ENCODE assay signal across 21 cellular contexts in the genomic region with DNA sequence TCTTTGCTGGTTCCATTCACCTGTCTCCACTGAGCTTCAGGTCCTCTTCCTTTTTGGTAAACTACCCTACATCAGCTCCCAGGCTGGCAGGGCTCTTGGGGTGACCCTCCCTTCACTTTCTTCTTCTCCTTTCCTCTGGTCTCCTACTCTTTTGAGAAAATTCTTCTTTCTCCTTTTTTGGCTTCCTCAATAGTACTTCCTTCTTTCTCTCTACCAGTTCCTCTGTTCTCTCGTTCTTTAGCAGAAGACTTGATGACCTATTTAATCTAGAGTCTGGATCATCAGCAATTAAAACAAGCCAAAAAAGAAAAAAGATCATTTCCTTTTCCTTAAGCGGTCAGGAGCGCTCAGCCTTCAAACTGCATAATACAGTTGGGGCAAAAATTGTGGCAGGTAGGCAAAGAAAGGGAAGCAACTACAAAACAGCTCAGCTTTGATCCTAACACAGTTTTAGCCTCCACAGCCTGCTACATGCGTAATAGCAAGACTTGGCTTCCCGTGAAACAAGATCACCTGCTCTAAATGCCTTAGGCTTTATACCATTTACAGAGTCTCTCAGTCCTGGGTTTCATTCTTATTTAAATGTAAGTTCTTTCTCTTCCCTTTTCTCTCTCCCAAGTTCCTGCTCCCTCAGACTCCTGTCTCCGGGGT. TPM values are rescaled to one million over a fixed set of nuclear protein-coding genes. Genes with fewer than 3 reads are reported as not detected.
DNase-seq lines count a peak whose midpoint lies in the region; ATAC-seq, FAIRE-seq and TF ChIP-seq lines count a peak whose summit lies in the region.
"Had no signal": no experiment of that assay in that cellular context is flagged by ENCODE, and none has a peak within 500 bp of the region (broad histone marks: within the 10 kb centered on the region; RNA-seq: fewer than 3 reads in every experiment).

No MANE protein-coding gene starts in this region.

- peaks cover 13% of the 10 kb centered on the region for H3K27me3 ChIP-seq in H7 (ENCODE audit: control insufficient read depth, insufficient read depth, low read length)
- H3K27me3 ChIP-seq in K562 (ENCODE audit: control insufficient read depth in 2 of 2, insufficient read depth in 2 of 2, low read length in 2 of 2) = no peaks in the 10 kb centered on the region
- H3K27me3 ChIP-seq in tibial nerve = no peaks in the 10 kb centered on the region
- H3K27me3 ChIP-seq: breast epithelium, dorsolateral prefrontal cortex had no signal

- H3K27ac ChIP-seq in K562 (ENCODE audit: extremely low read depth, low read depth, low read length) (no peak overlapping the region), tibial nerve (no peak overlapping the region)
- H3K27ac ChIP-seq: breast epithelium, KMS-11, thoracic aorta had no signal

- peak overlapping the region; percentile 17; the same call in 1 of the 2 replicates for H2AFZ ChIP-seq in K562 (ENCODE audit: low read depth, low read length)

- no peaks in the 10 kb centered on the region for H3K9me1 ChIP-seq in K562 (ENCODE audit: control insufficient read depth, insufficient read depth, low read length)

- H3K36me3 ChIP-seq in H7 (replicated peaks; ENCODE audit: control insufficient read depth, insufficient read depth, low read length) (no peaks in the 10 kb centered on the region), K562 (ENCODE audit: control insufficient read depth, insufficient read depth, low read length) (no peaks in the 10 kb centered on the region), tibial nerve (no peaks in the 10 kb centered on the region)
- H3K36me3 ChIP-seq: BE2C, breast epithelium, thoracic aorta had no signal

- ATAC-seq in K562 (no peak), GM21381 (IDR thresholded peaks at IDR 0.05; ENCODE audit: unreplicated experiment) (no peak), HG03280 (IDR thresholded peaks at IDR 0.05; ENCODE audit: unreplicated experiment) (no peak)
- ATAC-seq: esophagus mucosa had no signal

- in situ Hi-C loops in K562 (cut with MboI) = no loop called here

- FAIRE-seq in K562 (lab: Jason Lieb, UNC) = no peak
- FAIRE-seq: TTC549 had no signal

- no peak for TF ChIP-seq RAD21 in K562 (CRISPR knock-in tag; conservative IDR thresholded peaks at IDR 0.05 in 1 of 2, IDR thresholded peaks at IDR 0.05 in 1 of 2)

- TF ChIP-seq CTCF in K562 (IDR thresholded peaks at IDR 0.05 in 2 of 3, conservative IDR thresholded peaks at IDR 0.05 in 1 of 3; ENCODE audit: insufficient read depth in 2 of 3, low read depth in 1 of 3, low read length in 3 of 3) = no peak
- TF ChIP-seq CTCF in tibial nerve (IDR thresholded peaks at IDR 0.05) = no peak

- no peaks in the 10 kb centered on the region for H4K20me1 ChIP-seq in K562 (replicated peaks; ENCODE audit: control insufficient read depth, insufficient read depth, low read length)

- H3K4me1 ChIP-seq in K562 (replicated peaks in 1 of 2; ENCODE audit: control insufficient read depth in 2 of 2, insufficient read depth in 2 of 2, low read length in 2 of 2) (peaks cover 0 to 12% of the 10 kb centered on the region in 2 experiments; a peak in 2 of 5 replicates), tibial nerve (no peaks in the 10 kb centered on the region)
- H3K4me1 ChIP-seq: BE2C, breast epithelium had no signal

- H3K4me3 ChIP-seq in H7 (ENCODE audit: insufficient read depth, low read depth, low read length) (no peak overlapping the region), K562 (no peak overlapping the region), tibial nerve (no peak overlapping the region)
- H3K4me3 ChIP-seq: breast epithelium, dorsolateral prefrontal cortex, thoracic aorta had no signal

- H3K9me3 ChIP-seq in K562 (replicated peaks; ENCODE audit: control insufficient read depth, insufficient read depth, low read depth, low read length) = no peaks in the 10 kb centered on the region
- H3K9me3 ChIP-seq in tibial nerve = no peaks in the 10 kb centered on the region
- H3K9me3 ChIP-seq: breast epithelium, thoracic aorta had no signal

- CTCF ChIA-PET in K562 (lab: Yijun Ruan, JAX; ENCODE audit: low intra/inter-chr PET ratio) = no interaction called here

- no peaks in the 10 kb centered on the region for H3K79me2 ChIP-seq in K562 (ENCODE audit: control insufficient read depth, insufficient read depth, low read length)

- DNase-seq in H7 (peak; percentile 69), NOMO-1 (lab: John Stamatoyannopoulos, UW; ENCODE audit: unreplicated experiment in 2 of 2) (peak; percentile 40 to 86), K562 (ENCODE audit: extremely low read depth in 1 of 4, low spot score in 3 of 4) (no peak), pons (ENCODE audit: low spot score) (peak; percentile 49), tibial nerve (ENCODE audit: low spot score in 2 of 2) (no peak)
- DNase-seq: activated CD4-positive, alpha-beta memory T cell treated with anti-CD3 and anti-CD28 coated beads for 36 hours; activated naive CD8-positive, alpha-beta T cell treated with anti-CD3 and anti-CD28 coated beads, Interleukin-2, amount 10 ng/mL, durations not matched to agents 7 days and 5 days; activated T-cell treated with anti-CD3 and anti-CD28 coated beads, Interleukin-2, amount 50 U/mL, for 48 hours; BE2C; dorsolateral prefrontal cortex; glutamatergic neuron; NCI-H446; nucleus accumbens; stimulated activated CD4-positive, alpha-beta T cell treated with anti-CD3 and anti-CD28 coated beads, Interleukin-4, amount 100 ng/mL, for 4 hours had no signal

- intact Hi-C loops in K562 (cut with micrococcal nuclease) = no loop called here

- 31% methylated on average over 6 of the region's 6 CpGs for WGBS in K562 (ENCODE audit: insufficient coverage, low coverage, missing lambda C conversion rate)
- WGBS in tibial nerve, 2 donors = 57 to 58% methylated on average over 6 of the region's 6 CpGs

- H3K9ac ChIP-seq in K562 (ENCODE audit: insufficient read depth in 1 of 2, low read depth in 2 of 2, low read length in 2 of 2) = no peak overlapping the region
- H3K9ac ChIP-seq: KMS-11 had no signal

- TF ChIP-seq POLR2A in K562 (conservative IDR thresholded peaks at IDR 0.05) (no peak), tibial nerve (IDR thresholded peaks at IDR 0.05) (no peak)

- POLR2A ChIA-PET in K562 (lab: Yijun Ruan, JAX) = interaction anchor here (1.0 to 2.6 kb wide), 3 partner anchors 9 to 20 kb away, joined by 4 to 6 read pairs (median 4); no protein-coding TSS in a partner anchor

- TF ChIP-seq EP300 in K562 (IDR thresholded peaks at IDR 0.05; ENCODE audit: low read length) = no peak
- TF ChIP-seq EP300 in tibial nerve (IDR thresholded peaks at IDR 0.05) = no peak

- BruUV-seq in K562 (replicated peaks; lab: Mats Ljungman, UMichigan) = no TSS peak

- H3K4me2 ChIP-seq in K562 (ENCODE audit: insufficient read depth, low read length) = no peak overlapping the region
- H3K4me2 ChIP-seq: KMS-11 had no signal

TF ChIP-seq in K562, 482 proteins besides CTCF, POLR2A, EP300 and RAD21 (continues in another document):
- TF ChIP-seq SMAD1 (IDR thresholded peaks at IDR 0.05; ENCODE audit: low read depth, low read length, partially characterized antibody) = no peak

RNA-seq across cellular contexts. Expression of a gene that starts 14.0 kb away (rescaled TPM):
- 73.0 and 78.5 TPM in 2 replicates for total RNA-seq in H7 (2014; rRNA removed; shearing (Covaris generic))
- 15.3 and 27.0 TPM in 2 replicates for total RNA-seq in K562 (2011; cell fraction: chromatin; rRNA removed; ENCODE audit: low replicate concordance)
- total RNA-seq in K562 (2011; cell fraction: nucleolus; rRNA removed) = 9.9 and 11.0 TPM in 2 replicates
- 8.1 and 9.2 TPM in 2 replicates for total RNA-seq in K562 (2011; cell fraction: nucleoplasm; rRNA removed)
- total RNA-seq in K562 (2014; rRNA removed) = 8.2 and 10.8 TPM in 2 replicates
- 3.3 and 3.5 TPM in 2 replicates for total RNA-seq in K562 (2014; rRNA removed; fragmentation: Illumina TruSeq; extraction: Trizol)
- total RNA-seq in K562 (2015; rRNA removed; fragmentation: Illumina TruSeq; extraction: Trizol) = 12.3 and 12.4 TPM in 2 replicates
- 9.0 and 9.6 TPM in 2 replicates for total RNA-seq in K562 (2021)
- polyA plus RNA-seq in K562 (2011; rRNA removed) = 16.6 and 24.2 TPM in 2 replicates
- 27.5 and 34.5 TPM in 2 replicates for polyA plus RNA-seq in K562 (2011; cell fraction: cytosol; rRNA removed)
- polyA plus RNA-seq in K562 (2011; cell fraction: nucleus; rRNA removed) = 15.8 and 17.0 TPM in 2 replicates
- polyA plus RNA-seq in K562 (2012) = 11.2 and 34.5 TPM in 2 replicates
- 5.2 and 7.4 TPM in 2 replicates for polyA plus RNA-seq in K562 (2014; fragmentation: Illumina TruSeq; extraction: Trizol)
- under 1 TPM; 0.39 to 0.41 TPM for polyA plus RNA-seq in K562 (2014; fragmentation: Nextera tagmentation; extraction: Ambion mirVana)
- 7.5 and 11.2 TPM in 2 replicates for polyA plus RNA-seq in K562 (2014; rRNA removed)
- 23.7 and 31.3 TPM in 2 replicates for polyA minus RNA-seq in K562 (2011; rRNA and poly(A)+ RNA removed)
- 24.8 and 27.9 TPM in 2 replicates for polyA minus RNA-seq in K562 (2011; cell fraction: cytosol; rRNA and poly(A)+ RNA removed)
- 6.2 and 9.0 TPM in 2 replicates for polyA minus RNA-seq in K562 (2011; cell fraction: nucleus; rRNA and poly(A)+ RNA removed)
- 1,000 to 10,000 TPM; 1,899 to 6,678 (median 4,539) TPM for total RNA-seq in tibial nerve

RNA-seq across cellular contexts. Expression of a gene that starts 52.3 kb away (rescaled TPM):
- 19.5 and 22.1 TPM in 2 replicates for total RNA-seq in H7 (2014; rRNA removed; shearing (Covaris generic))
- total RNA-seq in K562 (2011; cell fraction: chromatin; rRNA removed; ENCODE audit: low replicate concordance) = 10.7 and 28.6 TPM in 2 replicates
- 6.7 and 7.6 TPM in 2 replicates for total RNA-seq in K562 (2011; cell fraction: nucleolus; rRNA removed)
- 20.8 and 42.9 TPM in 2 replicates for total RNA-seq in K562 (2011; cell fraction: nucleoplasm; rRNA removed)
- 10.3 and 11.8 TPM in 2 replicates for total RNA-seq in K562 (2014; rRNA removed)
- total RNA-seq in K562 (2014; rRNA removed; fragmentation: Illumina TruSeq; extraction: Trizol) = 25.5 and 26.8 TPM in 2 replicates
- total RNA-seq in K562 (2015; rRNA removed; fragmentation: Illumina TruSeq; extraction: Trizol) = 23.6 and 25.4 TPM in 2 replicates
- total RNA-seq in K562 (2021) = 41.8 and 48.4 TPM in 2 replicates
- polyA plus RNA-seq in K562 (2011; rRNA removed) = 17.6 and 19.8 TPM in 2 replicates
- polyA plus RNA-seq in K562 (2011; cell fraction: cytosol; rRNA removed) = 4.0 and 10.5 TPM in 2 replicates
- polyA plus RNA-seq in K562 (2011; cell fraction: nucleus; rRNA removed) = 11.3 and 16.5 TPM in 2 replicates
- polyA plus RNA-seq in K562 (2012) = 30.3 and 32.9 TPM in 2 replicates
- 32.4 and 35.8 TPM in 2 replicates for polyA plus RNA-seq in K562 (2014; fragmentation: Illumina TruSeq; extraction: Trizol)
- 10 to 100 TPM; 20.2 to 20.9 TPM for polyA plus RNA-seq in K562 (2014; fragmentation: Nextera tagmentation; extraction: Ambion mirVana)
- 15.9 and 16.7 TPM in 2 replicates for polyA plus RNA-seq in K562 (2014; rRNA removed)
- 14.8 and 18.2 TPM in 2 replicates for polyA minus RNA-seq in K562 (2011; rRNA and poly(A)+ RNA removed)
- polyA minus RNA-seq in K562 (2011; cell fraction: cytosol; rRNA and poly(A)+ RNA removed) = 12.5 and 15.7 TPM in 2 replicates
- 10.0 and 16.6 TPM in 2 replicates for polyA minus RNA-seq in K562 (2011; cell fraction: nucleus; rRNA and poly(A)+ RNA removed)
- 10 to 100 TPM; 36.3 to 45.4 (median 40.6) TPM for total RNA-seq in tibial nerve

Comparison
In these comparisons a context has a peak if more than half of its experiments do, and no peak if none do; other contexts are left out.
1. DNase-seq: peak in H7 (single experiment), NOMO-1 (2 of 2) and pons (single experiment); none in K562 (0 of 4) and tibial nerve (0 of 2).
2. RNA of a gene that starts 14.0 kb away (total RNA-seq): 1,899 to 6,678 TPM in tibial nerve; 73.0 to 78.5 TPM in H7 and 3.3 to 27.0 TPM in K562; every median in the first group is over 10 times any median in the second.